In the genomic region with DNA sequence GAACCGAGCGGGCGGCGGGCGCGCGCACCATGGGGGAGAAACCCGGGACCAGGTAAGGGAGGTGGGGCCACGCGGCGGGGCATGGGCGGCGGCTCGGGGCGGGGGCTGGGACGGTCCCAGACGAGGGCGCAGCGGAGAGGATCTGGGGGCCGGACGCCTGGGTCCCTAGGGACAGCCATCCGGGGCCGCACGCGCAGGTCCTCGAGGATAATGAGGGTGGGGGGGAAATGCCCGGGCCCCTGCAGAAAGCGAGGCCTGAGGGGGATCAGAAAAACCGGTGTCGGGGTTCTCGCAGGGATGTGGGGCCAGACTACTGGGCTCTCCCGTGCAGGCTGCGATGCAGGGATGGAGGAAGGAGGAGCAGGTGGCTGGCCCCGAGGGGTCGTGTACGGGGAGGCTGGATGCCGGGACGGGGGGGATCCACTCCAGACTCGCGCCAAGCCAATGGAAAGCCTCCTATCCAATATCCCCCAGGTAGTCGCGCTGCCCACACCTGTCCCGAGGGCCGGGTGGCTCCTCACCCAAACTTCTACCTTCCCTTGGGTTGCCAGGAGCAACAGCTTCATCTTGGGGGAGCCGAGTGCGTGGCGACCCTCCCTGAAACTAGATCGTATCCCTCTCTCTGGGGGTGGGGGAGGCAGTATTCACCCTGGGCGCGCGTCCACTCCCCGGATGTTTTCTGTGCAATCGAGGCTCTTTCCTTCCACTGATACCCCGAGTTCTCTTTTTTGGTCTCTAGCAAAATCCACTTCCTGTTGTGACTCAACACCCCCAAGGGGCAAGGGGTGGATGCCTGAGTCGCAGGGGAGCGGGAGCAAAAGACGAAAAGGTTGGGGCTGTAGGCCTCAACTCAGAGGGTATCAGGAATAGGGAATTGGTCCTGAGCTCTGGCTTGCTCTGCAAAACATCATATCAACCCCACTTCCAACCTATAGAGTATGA, we compare ENCODE assay signal across 8 cellular contexts. TPM values are rescaled to one million over a fixed set of nuclear protein-coding genes. Genes with fewer than 3 reads are reported as not detected.
DNase-seq lines count a peak whose midpoint lies in the region; ATAC-seq, FAIRE-seq and TF ChIP-seq lines count a peak whose summit lies in the region.

No MANE protein-coding gene starts in this region.

- no peaks in the 10 kb centered on the region for H3K36me3 ChIP-seq in GM23338 (ENCODE audit: insufficient read depth)
- no peaks in the 10 kb centered on the region for H3K36me3 ChIP-seq in astrocyte (ENCODE audit: insufficient read depth, low read length)

- FAIRE-seq in astrocyte (lab: Jason Lieb, UNC), result no peak

- H2AFZ ChIP-seq in GM23338 (peak overlapping the region; percentile 52; the same call in 1 of the 2 replicates), astrocyte (ENCODE audit: low read depth, low read length) (peak overlapping the region; percentile 34)

- H3K4me2 ChIP-seq in GM23338 (peak overlapping the region; percentile 100), astrocyte (ENCODE audit: low read length) (peak overlapping the region; percentile 92)

- H3K27ac Mint-ChIP-seq in GM23338 (no peak overlapping the region), astrocyte (ENCODE audit: unreplicated experiment) (no peak overlapping the region), immature natural killer cell (peak overlapping the region; percentile 76 to 98 (median 92))

- H3K27me3 ChIP-seq in GM23338 (ENCODE audit: insufficient read depth) (no peaks in the 10 kb centered on the region), astrocyte (ENCODE audit: insufficient read depth, low read length) (no peaks in the 10 kb centered on the region)

- H3K4me3 Mint-ChIP-seq in GM23338, result peak overlapping the region; percentile 77
- H3K4me3 Mint-ChIP-seq in astrocyte (ENCODE audit: unreplicated experiment), result peak overlapping the region; percentile 83
- H3K4me3 Mint-ChIP-seq in immature natural killer cell, result peak overlapping the region; percentile 95 to 98 (median 97)

- H3K4me1 Mint-ChIP-seq in GM23338 (peaks cover 20% of the 10 kb centered on the region), astrocyte (ENCODE audit: low read depth, unreplicated experiment) (peaks cover 10% of the 10 kb centered on the region), immature natural killer cell (peaks cover 55 to 58% of the 10 kb centered on the region in 2 donors)

- DNase-seq in AG08395 (ENCODE audit: low spot score) (peak; percentile 30), GM23338 (ENCODE audit: low spot score) (no peak), SKM-1 treated with dmso at 0.1 percent for 144 hours (lab: John Stamatoyannopoulos, UW; ENCODE audit: unreplicated experiment) (peak; percentile 40), astrocyte (ENCODE audit: low read depth) (no peak), immature natural killer cell (peak; percentile 37 to 41 (median 39)), NCI-H226 (no peak)
- peak; percentile 47 for DNase-seq in stimulated activated CD4-positive, alpha-beta T cell treated with anti-CD3 and anti-CD28 coated beads, Interleukin-4, amount 100 ng/mL, for 24 hours

- no peaks in the 10 kb centered on the region; the same call in 1 of the 2 replicates for H4K20me1 ChIP-seq in GM23338 (replicated peaks; ENCODE audit: insufficient read depth)
- no peaks in the 10 kb centered on the region for H4K20me1 ChIP-seq in astrocyte (ENCODE audit: insufficient read depth, low read length)

- peaks cover 15% of the 10 kb centered on the region for H3K27me3 Mint-ChIP-seq in GM23338 (ENCODE audit: insufficient read depth, low read depth, poor library complexity)
- H3K27me3 Mint-ChIP-seq in astrocyte (ENCODE audit: low read depth, unreplicated experiment), result peaks cover 8% of the 10 kb centered on the region
- H3K27me3 Mint-ChIP-seq in immature natural killer cell (ENCODE audit: low read depth in 3 of 3), result peaks cover 0 to 11% (median 9%) of the 10 kb centered on the region in 3 donors

- TF ChIP-seq CTCF in GM23338 (conservative IDR thresholded peaks at IDR 0.05; ENCODE audit: low read depth in 2 of 2), result no peak
- no peak for TF ChIP-seq CTCF in astrocyte (IDR thresholded peaks at IDR 0.05; ENCODE audit: insufficient read depth, low read depth, low read length)

- no peaks in the 10 kb centered on the region for H3K9me3 ChIP-seq in astrocyte (ENCODE audit: insufficient read depth, low read depth, low read length)

- H3K9me3 Mint-ChIP-seq in GM23338, result peaks cover 10% of the 10 kb centered on the region; the same call in 2 of the 3 replicates
- no peaks in the 10 kb centered on the region for H3K9me3 Mint-ChIP-seq in astrocyte (ENCODE audit: unreplicated experiment)
- no peaks in the 10 kb centered on the region for H3K9me3 Mint-ChIP-seq in immature natural killer cell

- H3K36me3 Mint-ChIP-seq in GM23338 (ENCODE audit: low read depth) (peaks cover 13% of the 10 kb centered on the region), astrocyte (ENCODE audit: low read depth, unreplicated experiment) (peaks cover 3% of the 10 kb centered on the region), immature natural killer cell (peaks cover 0 to 3% (median 0%) of the 10 kb centered on the region in 3 donors)

- peak; percentile 2 for ATAC-seq in GM23338
- no peak for ATAC-seq in HG03095 (IDR thresholded peaks at IDR 0.05; ENCODE audit: unreplicated experiment)

- H3F3A ChIP-seq in GM23338 (replicated peaks; ENCODE audit: low read depth), result peaks cover 13% of the 10 kb centered on the region; the same call in 1 of the 2 replicates

- H3K4me3 ChIP-seq in GM23338 (peak overlapping the region; percentile 76), astrocyte (ENCODE audit: insufficient read depth, low read depth, low read length) (peak overlapping the region; percentile 55)

- H3K9ac ChIP-seq in astrocyte (ENCODE audit: low read length), result peak overlapping the region; percentile 61

- peaks cover 27% of the 10 kb centered on the region for H3K79me2 ChIP-seq in GM23338 (replicated peaks; ENCODE audit: insufficient read depth)
- no peaks in the 10 kb centered on the region for H3K79me2 ChIP-seq in astrocyte (ENCODE audit: insufficient read depth, low read length)

- H3K9me2 ChIP-seq in GM23338 (ENCODE audit: insufficient read depth), result no peaks in the 10 kb centered on the region

- H3K27ac ChIP-seq in GM23338 (ENCODE audit: low read depth) (peak overlapping the region; percentile 55; the same call in 1 of the 2 replicates), astrocyte (ENCODE audit: low read depth, low read length) (peak overlapping the region; percentile 55)

- H3K4me1 ChIP-seq in GM23338 (ENCODE audit: insufficient read depth) (peaks cover 19% of the 10 kb centered on the region), astrocyte (ENCODE audit: insufficient read depth, low read length) (peaks cover 7% of the 10 kb centered on the region)

TF ChIP-seq in GM23338, 12 proteins besides CTCF, POLR2A, EP300 and RAD21:
- TF ChIP-seq EZH2 (IDR thresholded peaks at IDR 0.05; ENCODE audit: low read depth, unreplicated experiment) (no peak), ZNF331 (CRISPR knock-in tag; IDR thresholded peaks at IDR 0.05; ENCODE audit: low read depth) (no peak)
- TF ChIP-seq, protein P1, sequence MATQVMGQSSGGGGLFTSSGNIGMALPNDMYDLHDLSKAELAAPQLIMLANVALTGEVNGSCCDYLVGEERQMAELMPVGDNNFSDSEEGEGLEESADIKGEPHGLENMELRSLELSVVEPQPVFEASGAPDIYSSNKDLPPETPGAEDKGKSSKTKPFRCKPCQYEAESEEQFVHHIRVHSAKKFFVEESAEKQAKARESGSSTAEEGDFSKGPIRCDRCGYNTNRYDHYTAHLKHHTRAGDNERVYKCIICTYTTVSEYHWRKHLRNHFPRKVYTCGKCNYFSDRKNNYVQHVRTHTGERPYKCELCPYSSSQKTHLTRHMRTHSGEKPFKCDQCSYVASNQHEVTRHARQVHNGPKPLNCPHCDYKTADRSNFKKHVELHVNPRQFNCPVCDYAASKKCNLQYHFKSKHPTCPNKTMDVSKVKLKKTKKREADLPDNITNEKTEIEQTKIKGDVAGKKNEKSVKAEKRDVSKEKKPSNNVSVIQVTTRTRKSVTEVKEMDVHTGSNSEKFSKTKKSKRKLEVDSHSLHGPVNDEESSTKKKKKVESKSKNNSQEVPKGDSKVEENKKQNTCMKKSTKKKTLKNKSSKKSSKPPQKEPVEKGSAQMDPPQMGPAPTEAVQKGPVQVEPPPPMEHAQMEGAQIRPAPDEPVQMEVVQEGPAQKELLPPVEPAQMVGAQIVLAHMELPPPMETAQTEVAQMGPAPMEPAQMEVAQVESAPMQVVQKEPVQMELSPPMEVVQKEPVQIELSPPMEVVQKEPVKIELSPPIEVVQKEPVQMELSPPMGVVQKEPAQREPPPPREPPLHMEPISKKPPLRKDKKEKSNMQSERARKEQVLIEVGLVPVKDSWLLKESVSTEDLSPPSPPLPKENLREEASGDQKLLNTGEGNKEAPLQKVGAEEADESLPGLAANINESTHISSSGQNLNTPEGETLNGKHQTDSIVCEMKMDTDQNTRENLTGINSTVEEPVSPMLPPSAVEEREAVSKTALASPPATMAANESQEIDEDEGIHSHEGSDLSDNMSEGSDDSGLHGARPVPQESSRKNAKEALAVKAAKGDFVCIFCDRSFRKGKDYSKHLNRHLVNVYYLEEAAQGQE (IDR thresholded peaks at IDR 0.05; ENCODE audit: unreplicated experiment), result peak; percentile 7

RNA-seq across cellular contexts. Expression of a gene that starts 0.5 kb away (rescaled TPM):
- total RNA-seq in GM23338 (2014; rRNA removed; shearing (Covaris generic)), result 23.0 and 45.0 TPM in 2 replicates
- polyA plus RNA-seq in GM23338 (2016; fragmentation: Nextera tagmentation; extraction: Ambion mirVana) (37.3 and 39.5 TPM in 2 replicates), immature natural killer cell (10 to 100 TPM; 46.0 to 70.9 (median 60.4) TPM)
- total RNA-seq in astrocyte, result 6.3 and 10.3 TPM in 2 replicates

RNA-seq across cellular contexts. Expression of a gene that starts 7.0 kb away (rescaled TPM):
- 91.0 and 123 TPM in 2 replicates for total RNA-seq in GM23338 (2014; rRNA removed; shearing (Covaris generic))
- polyA plus RNA-seq in GM23338 (2016; fragmentation: Nextera tagmentation; extraction: Ambion mirVana) (39.4 and 41.1 TPM in 2 replicates), immature natural killer cell (10 to 100 TPM in 1 of 3 donors, 1 to 10 TPM in 2; 3.8 to 11.1 (median 4.6) TPM)
- total RNA-seq in astrocyte, result 51.6 and 52.7 TPM in 2 replicates

RNA-seq across cellular contexts. Expression of a gene that starts 20.3 kb away (rescaled TPM):
- 15.5 and 16.7 TPM in 2 replicates for total RNA-seq in GM23338 (2014; rRNA removed; shearing (Covaris generic))
- polyA plus RNA-seq in GM23338 (2016; fragmentation: Nextera tagmentation; extraction: Ambion mirVana) (32.8 and 33.3 TPM in 2 replicates), immature natural killer cell (10 to 100 TPM; 26.2 to 52.1 (median 37.6) TPM)
- total RNA-seq in astrocyte, result 8.5 and 9.9 TPM in 2 replicates

RNA-seq across cellular contexts. Expression of a gene that starts 28.7 kb away (rescaled TPM):
- total RNA-seq in GM23338 (2014; rRNA removed; shearing (Covaris generic)), result 1.4 TPM in 1 of 2 replicates, not detected in the other
- polyA plus RNA-seq in GM23338 (2016; fragmentation: Nextera tagmentation; extraction: Ambion mirVana) (0.21 and 0.32 TPM in 2 replicates), immature natural killer cell (not detected)
- 0.09 and 0.12 TPM in 2 replicates for total RNA-seq in astrocyte

RNA-seq across cellular contexts. Expression of a gene that starts 28.8 kb away (rescaled TPM):
- total RNA-seq in GM23338 (2014; rRNA removed; shearing (Covaris generic)), result 4.1 and 6.8 TPM in 2 replicates
- polyA plus RNA-seq in GM23338 (2016; fragmentation: Nextera tagmentation; extraction: Ambion mirVana), result 3.7 and 4.0 TPM in 2 replicates
- total RNA-seq in astrocyte, result 2.2 and 3.2 TPM in 2 replicates
- polyA plus RNA-seq in immature natural killer cell, result 1 to 10 TPM; 1.1 to 2.2 (median 1.1) TPM

Comparison
In these comparisons a context has a peak if more than half of its experiments do, and no peak if none do; other contexts are left out.
1. DNase-seq: peak in AG08395 (single experiment), SKM-1 treated with dmso at 0.1 percent for 144 hours (single experiment), immature natural killer cell (3 of 3) and stimulated activated CD4-positive, alpha-beta T cell treated with anti-CD3 and anti-CD28 coated beads, Interleukin-4, amount 100 ng/mL, for 24 hours (single experiment); none in GM23338 (single experiment), astrocyte (single experiment) and NCI-H226 (single experiment).
2. H3K27ac Mint-ChIP-seq: peak in immature natural killer cell (6 of 6); none in GM23338 (single experiment) and astrocyte (single experiment).
3. Peak in every context shown above with its lines, with median percentiles within 50 percentile points of each other: H3K4me3 Mint-ChIP-seq.